11 cellular contexts compared by ENCODE assay signal in genomic region chr11:9689721-9690120, GRCh38. TPM values are rescaled to one million over a fixed set of nuclear protein-coding genes. Genes with fewer than 3 reads are reported as not detected.
DNase-seq lines count a peak whose midpoint lies in the region; ATAC-seq and TF ChIP-seq lines count a peak whose summit lies in the region.
"Had no signal": no experiment of that assay in that cellular context is flagged by ENCODE, and none has a peak within 500 bp of the region (broad histone marks: within the 10 kb centered on the region; RNA-seq: fewer than 3 reads in every experiment).

No MANE protein-coding gene starts in this region.

- no TSS peak for BruUV-seq in PC-3 (replicated peaks; lab: Mats Ljungman, UMichigan)

- no peaks in the 10 kb centered on the region for H3K9me2 ChIP-seq in PC-3 (replicated peaks; ENCODE audit: low read length)

- H3K4me3 ChIP-seq in PC-3 (ENCODE audit: low read length) (no peak overlapping the region), skeletal muscle satellite cell (ENCODE audit: low read length) (no peak overlapping the region)

- CTCF ChIA-PET in PC-3 (lab: Charles Lee), result no interaction called here

- H3K56ac ChIP-seq in H9 (ENCODE audit: insufficient read length, low read depth, low read length), result no peak overlapping the region

- H3K36me3 ChIP-seq in PC-3 (ENCODE audit: low read depth, low read length) (no peaks in the 10 kb centered on the region), skeletal muscle satellite cell (ENCODE audit: insufficient read depth, low read length) (peaks cover 10% of the 10 kb centered on the region)

- no peaks in the 10 kb centered on the region for H3K36me3 Mint-ChIP-seq in glutamatergic neuron (ENCODE audit: unreplicated experiment)
- H3K36me3 Mint-ChIP-seq in activated T-helper 2 cell treated with anti-CD3 and anti-CD28 coated beads, Interferon-gamma antibody, Interleukin-2, Interleukin-4, amounts not matched to agents 10 μg/mL and 5 μg/mL and 100 μg/mL, durations not matched to agents 14 hours and 24 hours and 36 hours (ENCODE audit: low read depth), result peaks cover 7% of the 10 kb centered on the region
- H3K36me3 Mint-ChIP-seq in H9 (ENCODE audit: insufficient read depth in 1 of 3, low read depth in 3 of 3), result peaks cover 5 to 11% (median 9%) of the 10 kb centered on the region in 3 experiments; a peak in 6 of 7 replicates

- H3K23me2 ChIP-seq in H9 (ENCODE audit: insufficient read length, low read depth, low read length, poor library complexity, severe bottlenecking), result no peaks in the 10 kb centered on the region

- no peak overlapping the region for H3K23ac ChIP-seq in H9 (ENCODE audit: insufficient read length, low read depth, low read length)

- WGBS in H9 (ENCODE audit: extremely low coverage, insufficient read length, low lambda C conversion rate), result no CpG with 5 or more reads among the region's 5 CpGs

- H3K27me3 ChIP-seq in PC-3 (ENCODE audit: low read length), result no peaks in the 10 kb centered on the region
- H3K27me3 ChIP-seq in foreskin keratinocyte, result no peaks in the 10 kb centered on the region
- H3K27me3 ChIP-seq in skeletal muscle satellite cell (ENCODE audit: control insufficient read depth, insufficient read depth, low read length), result no peaks in the 10 kb centered on the region
- H3K27me3 ChIP-seq in H9 (ENCODE audit: insufficient read depth, low read length), result no peaks in the 10 kb centered on the region

- H3K9me3 ChIP-seq in PC-3 (ENCODE audit: low read length), result no peaks in the 10 kb centered on the region
- H3K9me3 ChIP-seq in skeletal muscle satellite cell (replicated peaks; ENCODE audit: low read length), result no peaks in the 10 kb centered on the region
- H3K9me3 ChIP-seq in H9 (ENCODE audit: control insufficient read depth, low read depth, low read length), result no peaks in the 10 kb centered on the region

- intact Hi-C loops in PC-3 (cut with micrococcal nuclease), result no loop called here
- intact Hi-C loops in activated T-helper 2 cell treated with anti-CD3 and anti-CD28 coated beads, Interferon-gamma antibody, Interleukin-2, Interleukin-4, amounts not matched to agents 10 μg/mL and 5 μg/mL and 100 μg/mL, durations not matched to agents 14 hours and 24 hours and 36 hours (cut with micrococcal nuclease), result loop anchor here (2.0 kb wide), 1 partner anchor 17 kb away; no protein-coding TSS in a partner anchor

- POLR2A ChIA-PET in PC-3 (lab: Charles Lee; ENCODE audit: unreplicated experiment), result no interaction called here

- H3K9me3 Mint-ChIP-seq in glutamatergic neuron (ENCODE audit: unreplicated experiment) (no peaks in the 10 kb centered on the region), H9 (no peaks in the 10 kb centered on the region)
- H3K9me3 Mint-ChIP-seq in activated T-helper 2 cell treated with anti-CD3 and anti-CD28 coated beads, Interferon-gamma antibody, Interleukin-2, Interleukin-4, amounts not matched to agents 10 μg/mL and 5 μg/mL and 100 μg/mL, durations not matched to agents 14 hours and 24 hours and 36 hours, result no peaks in the 10 kb centered on the region
- H3K9me3 Mint-ChIP-seq: brain had no signal

- no peak overlapping the region for H3K14ac ChIP-seq in H9 (ENCODE audit: insufficient read depth, low read length)

- no peak overlapping the region for H3T11ph ChIP-seq in H9 (ENCODE audit: low read length)

- no peak overlapping the region for H4K8ac ChIP-seq in H9 (replicated peaks; ENCODE audit: insufficient read length, low read depth, low read length)

- H3K27me3 Mint-ChIP-seq in glutamatergic neuron (ENCODE audit: unreplicated experiment) (no peaks in the 10 kb centered on the region), H9 (ENCODE audit: low read depth) (no peaks in the 10 kb centered on the region; the same call in 1 of the 2 replicates)
- H3K27me3 Mint-ChIP-seq in activated T-helper 2 cell treated with anti-CD3 and anti-CD28 coated beads, Interferon-gamma antibody, Interleukin-2, Interleukin-4, amounts not matched to agents 10 μg/mL and 5 μg/mL and 100 μg/mL, durations not matched to agents 14 hours and 24 hours and 36 hours (ENCODE audit: low read depth), result peaks cover 1% of the 10 kb centered on the region
- H3K27me3 Mint-ChIP-seq: brain had no signal

- DNase-seq in PC-3 (no peak), foreskin keratinocyte (no peak), glutamatergic neuron (no peak), H9 (no peak)
- no peak for DNase-seq in activated T-helper 2 cell treated with anti-CD3 and anti-CD28 coated beads, Interferon-gamma antibody, Interleukin-2, Interleukin-4, amounts not matched to agents 10 μg/mL and 5 μg/mL and 100 μg/mL, durations not matched to agents 14 hours and 24 hours and 36 hours (ENCODE audit: low spot score)
- DNase-seq: activated CD4-positive, alpha-beta T cell treated with anti-CD3 and anti-CD28 coated beads for 1 hour; NCI-H510A had no signal

- no peak overlapping the region for H3K4me3 Mint-ChIP-seq in glutamatergic neuron (ENCODE audit: unreplicated experiment)
- H3K4me3 Mint-ChIP-seq in activated T-helper 2 cell treated with anti-CD3 and anti-CD28 coated beads, Interferon-gamma antibody, Interleukin-2, Interleukin-4, amounts not matched to agents 10 μg/mL and 5 μg/mL and 100 μg/mL, durations not matched to agents 14 hours and 24 hours and 36 hours (ENCODE audit: low read depth), result no peak overlapping the region
- no peak overlapping the region for H3K4me3 Mint-ChIP-seq in H9
- H3K4me3 Mint-ChIP-seq: brain had no signal

- H4K20me1 ChIP-seq in PC-3 (ENCODE audit: low read length) (0 out of 2 replicates have a peak, but pooled peaks cover 3% of the 10 kb centered on the region), H9 (ENCODE audit: control insufficient read depth, insufficient read depth, insufficient read length) (no peaks in the 10 kb centered on the region)

- H2BK20ac ChIP-seq in H9 (ENCODE audit: low read depth, low read length, poor library complexity, severe bottlenecking), result no peak overlapping the region

- TF ChIP-seq CTCF in PC-3 (conservative IDR thresholded peaks at IDR 0.05; ENCODE audit: low read depth, low read length) (no peak), foreskin keratinocyte (conservative IDR thresholded peaks at IDR 0.05) (no peak), glutamatergic neuron (IDR thresholded peaks at IDR 0.05; ENCODE audit: partially characterized antibody, unreplicated experiment) (no peak), H9 (conservative IDR thresholded peaks at IDR 0.05) (no peak)

- H3K79me2 ChIP-seq in PC-3 (ENCODE audit: low read length), result no peaks in the 10 kb centered on the region
- peaks cover 5% of the 10 kb centered on the region; the same call in 1 of the 2 replicates for H3K79me2 ChIP-seq in H9 (ENCODE audit: insufficient read depth, low read length)

- H3K9ac ChIP-seq in PC-3 (ENCODE audit: low read length) (no peak overlapping the region), skeletal muscle satellite cell (ENCODE audit: low read depth, low read length) (peak overlapping the region; percentile 30), H9 (ENCODE audit: extremely low read depth, insufficient read length, low read length) (no peak overlapping the region)

- H3K79me1 ChIP-seq in H9 (ENCODE audit: insufficient read depth, low read depth, low read length, poor library complexity, severe bottlenecking), result no peaks in the 10 kb centered on the region

- H2AFZ ChIP-seq in PC-3 (ENCODE audit: low read length) (no peak overlapping the region), H9 (ENCODE audit: low read length) (no peak overlapping the region)

- H3K27ac ChIP-seq in PC-3 (ENCODE audit: low read length), result no peak overlapping the region
- peak overlapping the region; percentile 52 for H3K27ac ChIP-seq in foreskin keratinocyte
- no peak overlapping the region for H3K27ac ChIP-seq in H9 (ENCODE audit: insufficient read length, low read depth, low read length)

- H3K27ac Mint-ChIP-seq in glutamatergic neuron (ENCODE audit: unreplicated experiment) (no peak overlapping the region), H9 (no peak overlapping the region)
- H3K27ac Mint-ChIP-seq in activated T-helper 2 cell treated with anti-CD3 and anti-CD28 coated beads, Interferon-gamma antibody, Interleukin-2, Interleukin-4, amounts not matched to agents 10 μg/mL and 5 μg/mL and 100 μg/mL, durations not matched to agents 14 hours and 24 hours and 36 hours, result no peak overlapping the region

- H3K4me1 Mint-ChIP-seq in glutamatergic neuron (ENCODE audit: low read depth, unreplicated experiment), result peaks cover 3% of the 10 kb centered on the region
- H3K4me1 Mint-ChIP-seq in activated T-helper 2 cell treated with anti-CD3 and anti-CD28 coated beads, Interferon-gamma antibody, Interleukin-2, Interleukin-4, amounts not matched to agents 10 μg/mL and 5 μg/mL and 100 μg/mL, durations not matched to agents 14 hours and 24 hours and 36 hours (ENCODE audit: low read depth), result peaks cover 2% of the 10 kb centered on the region
- H3K4me1 Mint-ChIP-seq in H9, result peaks cover 18 to 21% of the 10 kb centered on the region in 2 experiments

- H4K5ac ChIP-seq in H9 (ENCODE audit: insufficient read length, low read depth, low read length), result no peak overlapping the region

- H2BK12ac ChIP-seq in H9 (ENCODE audit: insufficient read length, low read depth, low read length), result no peak overlapping the region

- H2BK5ac ChIP-seq in H9 (ENCODE audit: insufficient read length, low read length), result no peak overlapping the region

- ATAC-seq in GM18907 (IDR thresholded peaks at IDR 0.05; ENCODE audit: unreplicated experiment) (peak; percentile 20), PC-3 (peak; percentile 16; the same call in 1 of the 2 replicates), foreskin keratinocyte (peak; percentile 14), GM18870 (IDR thresholded peaks at IDR 0.05; ENCODE audit: unreplicated experiment) (no peak)

- H3K4ac ChIP-seq in H9 (ENCODE audit: low read depth, low read length), result no peak overlapping the region

- H2BK120ac ChIP-seq in H9 (ENCODE audit: low read depth, low read length, poor library complexity, severe bottlenecking), result no peak overlapping the region

- no peak overlapping the region for H2AK5ac ChIP-seq in H9 (ENCODE audit: insufficient read length, low read length)

- H3F3A ChIP-seq in PC-3 (ENCODE audit: low read length, unreplicated experiment), result no peaks in the 10 kb centered on the region

- H4K91ac ChIP-seq in H9 (ENCODE audit: insufficient read length, low read depth, low read length), result no peak overlapping the region

- no peak overlapping the region for H2BK15ac ChIP-seq in H9 (ENCODE audit: low read depth, low read length)

- no peak overlapping the region for H3K4me2 ChIP-seq in PC-3 (ENCODE audit: low read length)
- H3K4me2 ChIP-seq in skeletal muscle satellite cell (ENCODE audit: low read length), result peak overlapping the region; percentile 60
- H3K4me2 ChIP-seq in H9 (ENCODE audit: insufficient read depth, insufficient read length, low read length), result no peak overlapping the region

- H3K4me1 ChIP-seq in PC-3 (ENCODE audit: insufficient read depth, low read length) (peaks cover 30% of the 10 kb centered on the region), foreskin keratinocyte (peaks cover 60% of the 10 kb centered on the region), skeletal muscle satellite cell (ENCODE audit: control insufficient read depth, insufficient read depth, low read length) (peaks cover 41% of the 10 kb centered on the region), H9 (ENCODE audit: insufficient read depth, low read length) (peaks cover 7% of the 10 kb centered on the region; the same call in 1 of the 2 replicates)

- H3K18ac ChIP-seq in H9 (ENCODE audit: insufficient read length, low read depth, low read length), result no peak overlapping the region

RNA-seq across cellular contexts. Expression of gene SWAP70, which starts 25.8 kb away (rescaled TPM):
- total RNA-seq in PC-3 (2014; rRNA removed) (8.6 and 8.8 TPM in 2 replicates), foreskin keratinocyte (31.5 and 31.7 TPM in 2 replicates), glutamatergic neuron (ENCODE audit: unreplicated experiment) (8.7 TPM), H9 (2021) (34.4 and 35.8 TPM in 2 replicates)
- polyA plus RNA-seq in foreskin keratinocyte, result 9.5 and 10.6 TPM in 2 replicates
- 16.8 and 21.0 TPM in 2 replicates for total RNA-seq in skeletal muscle satellite cell (2012; rRNA removed)
- 8.4 and 11.8 TPM in 2 replicates for total RNA-seq in activated T-helper 2 cell treated with anti-CD3 and anti-CD28 coated beads, Interferon-gamma antibody, Interleukin-2, Interleukin-4, amounts not matched to agents 10 μg/mL and 5 μg/mL and 100 μg/mL, durations not matched to agents 14 hours and 24 hours and 36 hours
